In genomic region chr10:13100349-13101294, GRCh38 we compare ENCODE assay signal across 8 cellular contexts. TPM values are rescaled to one million over a fixed set of nuclear protein-coding genes. Genes with fewer than 3 reads are reported as not detected.
DNase-seq lines count a peak whose midpoint lies in the region; ATAC-seq and TF ChIP-seq lines count a peak whose summit lies in the region.

No MANE protein-coding gene starts in this region.

- H3K27me3 ChIP-seq in sigmoid colon = no peaks in the 10 kb centered on the region

- no peak for TF ChIP-seq CTCF in sigmoid colon (IDR thresholded peaks at IDR 0.05)

- TF ChIP-seq EP300 in sigmoid colon (IDR thresholded peaks at IDR 0.05) = no peak

- no peaks in the 10 kb centered on the region for H3K36me3 ChIP-seq in sigmoid colon

- peak overlapping the region; percentile 61 for H3K4me3 ChIP-seq in iPS-11a (ENCODE audit: low read depth, low read length)
- H3K4me3 ChIP-seq in sigmoid colon = peak overlapping the region; percentile 73 to 94 (median 94)

- peaks cover 0 to 32% (median 24%) of the 10 kb centered on the region in 4 donors for H3K4me1 ChIP-seq in sigmoid colon

- 3 to 5% methylated on average over 35 of the region's 35 CpGs for WGBS in sigmoid colon, 2 donors

- peak; percentile 26 for ATAC-seq in HG02798 (IDR thresholded peaks at IDR 0.05; ENCODE audit: poor library complexity, unreplicated experiment)

- no peaks in the 10 kb centered on the region for H3K9me3 ChIP-seq in sigmoid colon

- intact Hi-C loops in sigmoid colon (cut with DNase I) = loop anchor here (5.0 kb wide), 1 partner anchor 1058 kb away; the partner anchor contains the start of gene UPF2

- no peak for TF ChIP-seq POLR2A in sigmoid colon (IDR thresholded peaks at IDR 0.05)

- DNase-seq in activated gamma-delta T cell treated with Interleukin-2 at 50 U/mL for 16 hours (peak; percentile 21), activated gamma-delta T cell (lab: John Stamatoyannopoulos, UW) (no peak), OCI-M1 (lab: John Stamatoyannopoulos, UW) (peak; percentile 67), astrocyte of the hippocampus (ENCODE audit: low read depth, low spot score) (peak; percentile 62), sigmoid colon (peak; percentile 74)
- no peak for DNase-seq in NK-92 treated with Interleukin-12 subunit alpha and Interleukin-12 subunit beta, amount 100 ng/mL, for 24 hours (lab: John Stamatoyannopoulos, UW)

- H3K27ac ChIP-seq in sigmoid colon = peak overlapping the region; percentile 93 to 97 (median 95)

RNA-seq across cellular contexts. Expression of gene OPTN, which starts 0.7 kb away (rescaled TPM):
- total RNA-seq in sigmoid colon = 10 to 100 TPM; 53.5 to 72.6 (median 59.7) TPM
- polyA plus RNA-seq in sigmoid colon = 100 to 1,000 TPM in 2 of 3 donors, 10 to 100 TPM in 1; 54.2 to 127 (median 117) TPM

Comparison
In these comparisons a context has a peak if more than half of its experiments do, and no peak if none do; other contexts are left out.
1. DNase-seq: peak in activated gamma-delta T cell treated with Interleukin-2 at 50 U/mL for 16 hours (single experiment), OCI-M1 (single experiment), astrocyte of the hippocampus (single experiment) and sigmoid colon (single experiment); none in activated gamma-delta T cell (single experiment) and NK-92 treated with Interleukin-12 subunit alpha and Interleukin-12 subunit beta, amount 100 ng/mL, for 24 hours (single experiment).